8 cellular contexts compared by ENCODE assay signal in genomic region chr5:141326088-141326854, GRCh38. TPM values are rescaled to one million over a fixed set of nuclear protein-coding genes. Genes with fewer than 3 reads are reported as not detected.
A peak's percentile ranks its signal among the peaks of the same experiment; 100 is the strongest.
DNase-seq lines count a peak whose midpoint lies in the region; ATAC-seq and TF ChIP-seq lines count a peak whose summit lies in the region.

No MANE protein-coding gene starts in this region.

- DNase-seq in C1 segment of cervical spinal cord (lab: John Stamatoyannopoulos, UW) (peak in 12 of 14 donors; percentile 3 to 68 (median 44)), mammary epithelial cell (peak; percentile 68), islet precursor cell (peak; percentile 84), HT-29 (ENCODE audit: low spot score) (no peak)
- DNase-seq in stimulated activated CD4-positive, alpha-beta T cell treated with anti-CD3 and anti-CD28 coated beads, Interleukin-1b, Interleukin-23, amount 100 ng/mL, for 48 hours, result peak; percentile 71

- dilution Hi-C loops in mammary epithelial cell (cut with HindIII; ENCODE audit: low sequenced_read_pairs), result loop anchor here (5.0 kb wide), 1 partner anchor 49 kb away; no protein-coding TSS in a partner anchor

- H4K20me1 ChIP-seq in mammary epithelial cell (ENCODE audit: insufficient read depth, low read length), result no peaks in the 10 kb centered on the region

- ATAC-seq in GM21367 (IDR thresholded peaks at IDR 0.05; ENCODE audit: unreplicated experiment), result peak; percentile 65

- peaks cover 0 to 27% (median 5%) of the 10 kb centered on the region in 3 donors for H3K9me3 Mint-ChIP-seq in IgD-negative memory B cell

- WGBS in mammary epithelial cell (ENCODE audit: low coverage, missing lambda C conversion rate), result 16% methylated on average over 27 of the region's 27 CpGs

- in situ Hi-C loops in mammary epithelial cell (cut with MboI; ENCODE audit: low sequenced_read_pairs in 2 of 2), result loop anchor here in 1 of 2 donors (10.0 kb wide), 1 partner anchor 239 kb away; no protein-coding TSS in a partner anchor

- H3K27me3 ChIP-seq in mammary epithelial cell (ENCODE audit: insufficient read depth, low read length), result no peaks in the 10 kb centered on the region

- H3K4me1 Mint-ChIP-seq in IgD-negative memory B cell, result peaks cover 3 to 8% (median 4%) of the 10 kb centered on the region in 3 donors

- H3K4me1 ChIP-seq in mammary epithelial cell (ENCODE audit: insufficient read depth, low read length), result peaks cover 11% of the 10 kb centered on the region

- peak overlapping the region; percentile 35 to 68 (median 63) for H3K27ac Mint-ChIP-seq in IgD-negative memory B cell

- peak; percentile 90 for TF ChIP-seq CTCF in VCaP (conservative IDR thresholded peaks at IDR 0.05)
- peak; percentile 62 to 82 for TF ChIP-seq CTCF in mammary epithelial cell (conservative IDR thresholded peaks at IDR 0.05 in 1 of 2, IDR thresholded peaks at IDR 0.05 in 1 of 2; ENCODE audit: extremely low read depth in 1 of 2, insufficient read depth in 1 of 2, low read depth in 1 of 2, low read length in 2 of 2)

- H3K9me3 ChIP-seq in mammary epithelial cell (replicated peaks; ENCODE audit: insufficient read depth, low read length), result peaks cover 7% of the 10 kb centered on the region

- TSS peak; percentile 18 for BruUV-seq in mammary epithelial cell (replicated peaks; lab: Mats Ljungman, UMichigan)

- H3K27ac ChIP-seq in VCaP, result peak overlapping the region; percentile 79
- no peak overlapping the region for H3K27ac ChIP-seq in mammary epithelial cell (ENCODE audit: insufficient read depth, low read depth, low read length)

- peak overlapping the region; percentile 94 for H2AFZ ChIP-seq in mammary epithelial cell (ENCODE audit: low read depth, low read length)

- H3K36me3 Mint-ChIP-seq in IgD-negative memory B cell, result peaks cover 2% of the 10 kb centered on the region

- intact Hi-C loops in mammary epithelial cell (cut with micrococcal nuclease), result no loop called here

- peak overlapping the region; percentile 88 for H3K4me2 ChIP-seq in mammary epithelial cell (ENCODE audit: insufficient read depth, low read depth, low read length)

- no peaks in the 10 kb centered on the region for H3K36me3 ChIP-seq in mammary epithelial cell (ENCODE audit: insufficient read depth, low read length)

- no peaks in the 10 kb centered on the region for H3K79me2 ChIP-seq in mammary epithelial cell (ENCODE audit: insufficient read depth, low read length)

- peaks cover 36% of the 10 kb centered on the region for H3K27me3 Mint-ChIP-seq in IgD-negative memory B cell

- H3K4me3 ChIP-seq in mammary epithelial cell (replicated peaks in 1 of 3; ENCODE audit: insufficient read depth in 1 of 3, low read depth in 2 of 3, low read length in 3 of 3), result peak overlapping the region; percentile 41 to 57 (median 44)

- CTCF ChIA-PET in mammary epithelial cell (lab: Charles Lee; ENCODE audit: low non-redundant PET), result no interaction called here

- peak overlapping the region; percentile 90 to 97 (median 93) for H3K4me3 Mint-ChIP-seq in IgD-negative memory B cell

- peak overlapping the region; percentile 37 for H3K9ac ChIP-seq in mammary epithelial cell (ENCODE audit: insufficient read depth, low read length)

RNA-seq across cellular contexts. Expression of gene PCDHGA1, which starts 4.0 kb away (rescaled TPM):
- polyA plus RNA-seq in IgD-negative memory B cell, result not detected
- under 1 TPM; 0.26 to 0.83 TPM for total RNA-seq in mammary epithelial cell
- polyA plus RNA-seq in mammary epithelial cell, result 0.41 TPM
- polyA minus RNA-seq in mammary epithelial cell, result not detected
- 0.21 and 0.61 TPM in 2 replicates for total RNA-seq in HT-29 (2014; rRNA removed; shearing (Covaris generic))

RNA-seq across cellular contexts. Expression of gene TAF7, which starts 5.7 kb away (rescaled TPM):
- 216 TPM for polyA plus RNA-seq in IgD-negative memory B cell
- total RNA-seq in mammary epithelial cell, result 10 to 100 TPM; 45.2 to 46.0 TPM
- polyA plus RNA-seq in mammary epithelial cell, result 24.4 TPM
- polyA minus RNA-seq in mammary epithelial cell, result 29.3 TPM
- 36.5 and 44.4 TPM in 2 replicates for total RNA-seq in HT-29 (2014; rRNA removed; shearing (Covaris generic))

RNA-seq across cellular contexts. Expression of gene PCDHGA2, which starts 12.3 kb away (rescaled TPM):
- polyA plus RNA-seq in IgD-negative memory B cell, result not detected
- total RNA-seq in mammary epithelial cell, result 1 to 10 TPM; 1.7 to 3.0 TPM
- polyA plus RNA-seq in mammary epithelial cell, result 2.0 TPM
- 3.6 TPM for polyA minus RNA-seq in mammary epithelial cell
- total RNA-seq in HT-29 (2014; rRNA removed; shearing (Covaris generic)), result 0.03 and 0.05 TPM in 2 replicates

RNA-seq across cellular contexts. Expression of gene PCDHGA3, which starts 17.4 kb away (rescaled TPM):
- polyA plus RNA-seq in IgD-negative memory B cell, result 0.23 TPM
- total RNA-seq in mammary epithelial cell, result under 1 TPM; 0.83 to 0.96 TPM
- 0.75 TPM for polyA plus RNA-seq in mammary epithelial cell
- 0.16 TPM for polyA minus RNA-seq in mammary epithelial cell
- total RNA-seq in HT-29 (2014; rRNA removed; shearing (Covaris generic)), result 0.10 TPM in 1 of 2 replicates, not detected in the other

RNA-seq across cellular contexts. Expression of gene SLC25A2, which starts 22.4 kb away (rescaled TPM):
- not detected for polyA plus RNA-seq in IgD-negative memory B cell
- under 1 TPM; 0.17 to 0.28 TPM for total RNA-seq in mammary epithelial cell
- polyA plus RNA-seq in mammary epithelial cell, result not detected
- polyA minus RNA-seq in mammary epithelial cell, result not detected
- total RNA-seq in HT-29 (2014; rRNA removed; shearing (Covaris generic)), result 0.33 TPM in 1 of 2 replicates, not detected in the other
